ENCODE assay signal across 22 cellular contexts in genomic region chr4:71221510-71222466, GRCh38.
"Had no signal": no experiment of that assay in that cellular context is flagged by ENCODE, and none has a peak within 500 bp of the region (broad histone marks: within the 10 kb centered on the region; RNA-seq: fewer than 3 reads in every experiment).

No MANE protein-coding gene starts in this region.

- H3K27me3 ChIP-seq: heart right ventricle, neural progenitor cell, upper lobe of left lung had no signal

- ATAC-seq: activated CD8-positive, alpha-beta memory T cell treated with anti-CD3 and anti-CD28 coated beads, Interleukin-2, amount 10 ng/mL, durations not matched to agents 7 days and 5 days; activated CD8-positive, alpha-beta T cell treated with anti-CD3 and anti-CD28 coated beads for 36 hours; activated naive CD8-positive, alpha-beta T cell treated with anti-CD3 and anti-CD28 coated beads, Interleukin-2, amount 50 U/mL, for 24 hours; left lobe of liver; lower lobe of right lung; naive thymus-derived CD8-positive, alpha-beta T cell; T-cell had no signal

- FAIRE-seq: endometrium, kidney had no signal

- H3K9me3 ChIP-seq: lower lobe of right lung, thoracic aorta, upper lobe of left lung had no signal

- H3K4me3 ChIP-seq: heart right ventricle, lower lobe of right lung, neural progenitor cell, thoracic aorta, upper lobe of left lung had no signal

- H3K36me3 ChIP-seq: heart right ventricle, lower lobe of right lung, neural progenitor cell, thoracic aorta, upper lobe of left lung had no signal

- DNase-seq: activated CD4-positive, alpha-beta T cell treated with anti-CD3 and anti-CD28 coated beads, Interleukin-2, amount 10 ng/mL, durations not matched to agents 7 days and 5 days; activated CD4-positive, CD25-positive, alpha-beta regulatory T cell treated with anti-CD3 and anti-CD28 coated beads, Interleukin-2, amount 50 U/mL, for 72 hours; activated CD8-positive, alpha-beta memory T cell treated with anti-CD3 and anti-CD28 coated beads, Interleukin-2, amount 10 ng/mL, durations not matched to agents 7 days and 5 days; activated CD8-positive, alpha-beta T cell treated with anti-CD3 and anti-CD28 coated beads for 36 hours; activated effector memory CD4-positive, alpha-beta T cell treated with anti-CD3 and anti-CD28 coated beads, Interleukin-2, amount 50 U/mL, for 16 hours; activated naive CD4-positive, alpha-beta T cell treated with anti-CD3 and anti-CD28 coated beads, Interleukin-2, amount 50 U/mL, for 16 hours; activated naive CD8-positive, alpha-beta T cell treated with anti-CD3 and anti-CD28 coated beads, Interleukin-2, amount 50 U/mL, for 24 hours; activated T-cell treated with anti-CD3 and anti-CD28 coated beads for 4 hours; effector CD4-positive, alpha-beta T cell; heart right ventricle; kidney; lower lobe of right lung; naive thymus-derived CD8-positive, alpha-beta T cell; stimulated activated CD4-positive, alpha-beta T cell treated with anti-CD3 and anti-CD28 coated beads, Interleukin-4, amount 100 ng/mL, for 24 hours; stimulated activated naive CD4-positive, alpha-beta T cell treated with Interleukin-2 at 50 U/mL for 16 hours; T-cell; upper lobe of left lung had no signal

- H3K27ac ChIP-seq: heart right ventricle, lower lobe of right lung, neural progenitor cell, thoracic aorta, upper lobe of left lung, VCaP had no signal
